Comparison of ENCODE assay signal across 7 cellular contexts in the genomic region with DNA sequence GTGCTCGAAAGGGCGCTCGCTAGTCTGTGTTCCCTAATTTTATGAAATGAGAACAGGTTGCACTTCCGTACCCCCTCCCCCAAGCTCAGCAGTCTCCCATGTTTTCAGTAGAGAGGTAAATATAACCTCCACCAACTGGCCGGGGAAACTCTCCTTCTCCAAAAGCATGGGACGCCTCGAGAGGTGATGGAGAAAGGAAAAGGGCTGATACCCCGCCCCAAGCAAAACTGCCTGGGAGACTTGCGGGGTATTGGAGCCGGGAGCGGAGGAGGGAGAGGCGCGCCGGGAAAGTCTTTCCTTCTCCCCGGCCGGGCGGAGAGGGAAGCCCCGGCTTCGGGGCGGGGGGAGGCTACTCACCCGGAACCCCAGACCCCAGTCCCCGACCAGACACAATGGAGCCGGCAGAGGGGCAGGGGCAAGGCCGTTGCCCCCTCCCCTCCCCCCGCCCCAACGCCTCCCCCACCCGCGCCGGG. TPM values are rescaled to one million over a fixed set of nuclear protein-coding genes. Genes with fewer than 3 reads are reported as not detected.
A peak's percentile ranks its signal among the peaks of the same experiment; 100 is the strongest.
DNase-seq lines count a peak whose midpoint lies in the region; ATAC-seq and TF ChIP-seq lines count a peak whose summit lies in the region.

No MANE protein-coding gene starts in this region.

- H3K9me3 ChIP-seq in WERI-Rb-1 (ENCODE audit: severe bottlenecking) (no peaks in the 10 kb centered on the region), mucosa of stomach (ENCODE audit: control insufficient read depth, low read length) (no peaks in the 10 kb centered on the region), uterus (no peaks in the 10 kb centered on the region)

- no peaks in the 10 kb centered on the region for H3K4me1 ChIP-seq in mucosa of stomach (ENCODE audit: control insufficient read depth, insufficient read depth, low read length)
- peaks cover 0 to 9% of the 10 kb centered on the region in 2 donors for H3K4me1 ChIP-seq in uterus

- TF ChIP-seq CTCF in WERI-Rb-1 (IDR thresholded peaks at IDR 0.05; ENCODE audit: low read depth, low read length) (no peak), epithelial cell of proximal tubule (conservative IDR thresholded peaks at IDR 0.05; ENCODE audit: low read depth, low read length) (no peak), uterus (IDR thresholded peaks at IDR 0.05) (no peak)

- H3K27me3 ChIP-seq in WERI-Rb-1 (ENCODE audit: insufficient read depth, low read depth, severe bottlenecking) (no peaks in the 10 kb centered on the region), mucosa of stomach (ENCODE audit: control insufficient read depth, insufficient read depth, low read length) (no peaks in the 10 kb centered on the region), uterus (no peaks in the 10 kb centered on the region)

- H3K27ac ChIP-seq in WERI-Rb-1 (peak overlapping the region; percentile 75), uterus (peak overlapping the region; percentile 92 to 94)

- H3K36me3 ChIP-seq in WERI-Rb-1: no peaks in the 10 kb centered on the region
- no peaks in the 10 kb centered on the region for H3K36me3 ChIP-seq in mucosa of stomach (ENCODE audit: control insufficient read depth, insufficient read depth, low read length)
- H3K36me3 ChIP-seq in uterus: no peaks in the 10 kb centered on the region

- peak overlapping the region; percentile 92 for H3K9ac ChIP-seq in mucosa of stomach (ENCODE audit: low read length)

- intact Hi-C loops in uterus (cut with DNase I; ENCODE audit: low total_unique reads): no loop called here

- TF ChIP-seq POLR2A in uterus (IDR thresholded peaks at IDR 0.05): no peak

- H3K4me3 ChIP-seq in WERI-Rb-1 (ENCODE audit: low read depth, low read length) (peak overlapping the region; percentile 97), epithelial cell of proximal tubule (ENCODE audit: low read depth, low read length) (peak overlapping the region; percentile 79), mucosa of stomach (ENCODE audit: low read length) (peak overlapping the region; percentile 89), uterus (peak overlapping the region; percentile 84 to 99)

- peak; percentile 22 for ATAC-seq in GM21723 (IDR thresholded peaks at IDR 0.05; ENCODE audit: unreplicated experiment)

- DNase-seq in GM03348 (ENCODE audit: low spot score) (peak; percentile 54), LHCN-M2 (ENCODE audit: low read depth) (peak; percentile 19), WERI-Rb-1 (peak; percentile 29), epithelial cell of proximal tubule (ENCODE audit: low read depth) (no peak), uterus (peak in 1 of 2 donors; percentile 24)

RNA-seq across cellular contexts. Expression of gene DCUN1D1, which starts 0.6 kb away (rescaled TPM):
- total RNA-seq in LHCN-M2 (2014; rRNA removed) (25.0 and 26.2 TPM in 2 replicates), epithelial cell of proximal tubule (11.3 and 17.1 TPM in 2 replicates), uterus (10 to 100 TPM; 13.1 to 70.4 (median 33.3) TPM)
- polyA plus RNA-seq in LHCN-M2 (2012): 6.9 TPM
